ENCODE assay signal across 22 cellular contexts in the genomic region with DNA sequence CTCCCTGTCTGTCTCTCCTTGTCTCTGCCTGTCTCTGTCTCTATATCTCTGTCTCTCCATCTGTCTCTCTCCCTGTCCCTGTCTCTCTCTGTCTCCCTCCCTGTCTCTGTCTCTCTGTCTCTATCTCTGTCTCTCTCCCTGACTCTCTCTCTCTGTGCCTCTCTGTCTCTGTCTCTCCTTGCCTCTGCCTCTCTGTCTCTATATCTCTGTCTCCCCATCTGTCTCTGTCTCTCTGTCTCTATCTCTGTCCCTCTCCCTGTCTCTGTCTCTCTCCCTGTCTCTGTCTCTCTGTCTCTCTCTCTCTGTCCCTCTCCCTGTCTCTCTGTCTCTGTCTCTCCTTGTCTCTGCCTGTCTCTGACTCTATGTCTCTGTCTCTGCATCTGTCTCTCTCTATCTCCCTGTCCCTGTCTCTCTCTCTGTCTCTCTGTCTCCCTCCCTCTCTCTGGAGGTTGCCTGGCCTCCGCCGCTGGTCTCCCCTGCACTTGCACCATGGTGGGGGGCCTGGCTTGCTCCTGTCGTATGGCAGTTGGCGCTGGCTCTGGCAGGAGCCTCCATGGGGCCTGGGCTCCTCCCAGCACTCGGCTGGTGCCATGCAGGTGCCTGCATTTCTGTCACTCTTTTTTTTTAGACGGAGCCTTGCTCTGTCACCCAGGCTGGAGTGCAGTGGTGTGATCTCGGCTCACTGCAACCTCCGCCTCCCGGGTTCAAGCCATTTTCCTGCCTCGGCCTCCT. TPM values are rescaled to one million over a fixed set of nuclear protein-coding genes. Genes with fewer than 3 reads are reported as not detected.
DNase-seq lines count a peak whose midpoint lies in the region; ATAC-seq, FAIRE-seq and TF ChIP-seq lines count a peak whose summit lies in the region.
"Had no signal": no experiment of that assay in that cellular context is flagged by ENCODE, and none has a peak within 500 bp of the region (broad histone marks: within the 10 kb centered on the region; RNA-seq: fewer than 3 reads in every experiment).

No MANE protein-coding gene starts in this region.

- no peak overlapping the region for H3K4me3 ChIP-seq in HepG2 (replicated peaks in 1 of 3; ENCODE audit: insufficient read depth in 1 of 3, low read depth in 2 of 3, low read length in 3 of 3)
- H3K4me3 ChIP-seq in right lobe of liver, result no peak overlapping the region
- H3K4me3 ChIP-seq in A673 (ENCODE audit: low read depth, low read length, poor library complexity, severe bottlenecking), result no peak overlapping the region
- H3K4me3 ChIP-seq in gastroesophageal sphincter, result no peak overlapping the region
- H3K4me3 ChIP-seq in Peyer's patch, result no peak overlapping the region

- H3K9ac ChIP-seq in HepG2 (ENCODE audit: insufficient read depth, low read depth, low read length), result no peak overlapping the region
- H3K9ac ChIP-seq: SK-N-SH had no signal

- in situ Hi-C loops in HepG2 (cut with HindIII; ENCODE audit: extremely low pct_ligation_motif_present, low pct_unique_long_range_greater_than_20kb), result no loop called here

- H3K27me3 ChIP-seq in HepG2 (ENCODE audit: control insufficient read depth in 1 of 2, insufficient read depth in 2 of 2, low read length in 2 of 2) (peaks cover 11 to 28% of the 10 kb centered on the region in 2 experiments), right lobe of liver (no peaks in the 10 kb centered on the region), A673 (replicated peaks; ENCODE audit: insufficient read depth, low read depth, low read length, poor library complexity) (no peaks in the 10 kb centered on the region), gastroesophageal sphincter (peaks cover 48% of the 10 kb centered on the region), Peyer's patch (no peaks in the 10 kb centered on the region)

- H3K27ac Mint-ChIP-seq in brain (peak overlapping the region in 4 of 5 experiments; percentile 2 to 58 (median 20)), naive B cell (peak overlapping the region in 4 of 6 donors; percentile 31 to 98 (median 62))
- H3K27ac Mint-ChIP-seq in activated T-cell treated with anti-CD3 and anti-CD28 coated beads, Interleukin-2, amount 50 U/mL, for 72 hours, result no peak overlapping the region
- H3K27ac Mint-ChIP-seq: HFFc6 had no signal

- CTCF ChIA-PET in HepG2 (lab: Yijun Ruan, JAX; ENCODE audit: low intra/inter-chr PET ratio, low total read pairs) (no interaction called here), A673 (lab: Charles Lee) (no interaction called here)

- TF ChIP-seq CTCF in HepG2 (CRISPR knock-in tag; IDR thresholded peaks at IDR 0.05) (no peak), right lobe of liver (IDR thresholded peaks at IDR 0.05) (no peak), brain (conservative IDR thresholded peaks at IDR 0.05) (no peak), A673 (conservative IDR thresholded peaks at IDR 0.05; ENCODE audit: low read depth, low read length) (no peak), gastroesophageal sphincter (IDR thresholded peaks at IDR 0.05) (no peak), Peyer's patch (IDR thresholded peaks at IDR 0.05) (no peak)

- H2AFZ ChIP-seq in HepG2 (ENCODE audit: low read length), result no peak overlapping the region

- H3K4me1 Mint-ChIP-seq in brain (peaks cover 22% of the 10 kb centered on the region), naive B cell (peaks cover 14 to 26% (median 24%) of the 10 kb centered on the region in 3 donors)
- H3K4me1 Mint-ChIP-seq in activated T-cell treated with anti-CD3 and anti-CD28 coated beads, Interleukin-2, amount 50 U/mL, for 72 hours (ENCODE audit: low read depth), result peaks cover 16% of the 10 kb centered on the region

- intact Hi-C loops in HepG2 (cut with micrococcal nuclease; ENCODE audit: unreplicated experiment) (no loop called here), right lobe of liver (cut with DNase I) (loop anchor here (10.0 kb wide), 2 partner anchors 78 to 88 kb away; a partner anchor contains a TSS), A673 (cut with micrococcal nuclease; ENCODE audit: unreplicated experiment) (no loop called here)

- no peak for TF ChIP-seq RAD21 in HepG2 (CRISPR knock-in tag; IDR thresholded peaks at IDR 0.05)

- no peaks in the 10 kb centered on the region for H4K20me1 ChIP-seq in HepG2 (ENCODE audit: insufficient read depth, low read length)

- peaks cover 10% of the 10 kb centered on the region for H3K27me3 Mint-ChIP-seq in brain
- H3K27me3 Mint-ChIP-seq in naive B cell, result peaks cover 0 to 46% (median 43%) of the 10 kb centered on the region in 3 donors
- H3K27me3 Mint-ChIP-seq in activated T-cell treated with anti-CD3 and anti-CD28 coated beads, Interleukin-2, amount 50 U/mL, for 72 hours (ENCODE audit: low read depth), result no peaks in the 10 kb centered on the region
- H3K27me3 Mint-ChIP-seq: CD4-positive, CD25-positive, alpha-beta regulatory T cell had no signal

- H3K4me3 Mint-ChIP-seq in brain, result no peak overlapping the region
- peak overlapping the region in 2 of 8 donors; percentile 12 to 71 for H3K4me3 Mint-ChIP-seq in naive B cell
- no peak overlapping the region for H3K4me3 Mint-ChIP-seq in activated T-cell treated with anti-CD3 and anti-CD28 coated beads, Interleukin-2, amount 50 U/mL, for 72 hours
- H3K4me3 Mint-ChIP-seq: CD4-positive, CD25-positive, alpha-beta regulatory T cell; HFFc6 had no signal

- H3K79me2 ChIP-seq in HepG2 (ENCODE audit: insufficient read depth, low read length), result no peaks in the 10 kb centered on the region

- H3K4me2 ChIP-seq in HepG2 (ENCODE audit: low read depth, low read length), result no peak overlapping the region
- H3K4me2 ChIP-seq: SK-N-SH had no signal

- no peak for TF ChIP-seq EP300 in HepG2 (IDR thresholded peaks at IDR 0.05; ENCODE audit: low read depth in 2 of 2, low read length in 2 of 2)
- TF ChIP-seq EP300 in HepG2 (CRISPR knock-in tag; IDR thresholded peaks at IDR 0.05; ENCODE audit: borderline replicate concordance), result no peak
- TF ChIP-seq EP300 in gastroesophageal sphincter (IDR thresholded peaks at IDR 0.05), result no peak

- H3K36me3 ChIP-seq in HepG2 (replicated peaks in 1 of 2; ENCODE audit: control insufficient read depth in 1 of 2, insufficient read depth in 2 of 2, low read length in 2 of 2) (no peaks in the 10 kb centered on the region), right lobe of liver (no peaks in the 10 kb centered on the region), A673 (ENCODE audit: insufficient read depth, low read length, poor library complexity, severe bottlenecking) (no peaks in the 10 kb centered on the region), gastroesophageal sphincter (no peaks in the 10 kb centered on the region), Peyer's patch (no peaks in the 10 kb centered on the region)

- BruUV-seq in HepG2 (replicated peaks; lab: Mats Ljungman, UMichigan), result no TSS peak
- no TSS peak for BruUV-seq in A673 (replicated peaks; lab: Mats Ljungman, UMichigan)

- H3K36me3 Mint-ChIP-seq in brain (no peaks in the 10 kb centered on the region), naive B cell (no peaks in the 10 kb centered on the region)
- no peaks in the 10 kb centered on the region for H3K36me3 Mint-ChIP-seq in activated T-cell treated with anti-CD3 and anti-CD28 coated beads, Interleukin-2, amount 50 U/mL, for 72 hours (ENCODE audit: insufficient read depth in 2 of 2)
- H3K36me3 Mint-ChIP-seq: CD4-positive, CD25-positive, alpha-beta regulatory T cell had no signal

- 77% methylated on average over 10 of the region's 10 CpGs for WGBS in HepG2 (ENCODE audit: low lambda C conversion rate)
- WGBS in right lobe of liver (ENCODE audit: insufficient coverage, low coverage, low lambda C conversion rate, missing lambda C conversion rate), result 81% methylated on average over 4 of the region's 10 CpGs
- WGBS in gastroesophageal sphincter (ENCODE audit: low coverage in 1 of 2), 2 donors, result 80% methylated on average over 1 of the region's 10 CpGs; no CpG with 5 or more reads in 1 of the 2 donors

- H3K27ac ChIP-seq in HepG2 (ENCODE audit: extremely low read length, insufficient read depth, low read length) (no peak overlapping the region), right lobe of liver (no peak overlapping the region), A673 (ENCODE audit: low read depth, low read length, poor library complexity, severe bottlenecking) (no peak overlapping the region), gastroesophageal sphincter (no peak overlapping the region), Peyer's patch (no peak overlapping the region)

- peaks cover 0 to 6% (median 0%) of the 10 kb centered on the region in 5 experiments for H3K9me3 Mint-ChIP-seq in brain
- no peaks in the 10 kb centered on the region for H3K9me3 Mint-ChIP-seq in naive B cell
- H3K9me3 Mint-ChIP-seq in activated T-cell treated with anti-CD3 and anti-CD28 coated beads, Interleukin-2, amount 50 U/mL, for 72 hours, result no peaks in the 10 kb centered on the region
- H3K9me3 Mint-ChIP-seq: HFFc6 had no signal

- FAIRE-seq in HepG2 (lab: Jason Lieb, UNC), result no peak
- FAIRE-seq: A204.1, D721Med, G401.6, GM12891 had no signal

- H3K4me1 ChIP-seq in HepG2 (ENCODE audit: insufficient read depth, low read length), result peaks cover 87% of the 10 kb centered on the region
- H3K4me1 ChIP-seq in right lobe of liver, result peaks cover 0 to 15% (median 3%) of the 10 kb centered on the region in 4 donors
- peaks cover 11% of the 10 kb centered on the region for H3K4me1 ChIP-seq in A673 (ENCODE audit: insufficient read depth, low read length, poor library complexity, severe bottlenecking)
- peaks cover 0 to 7% (median 0%) of the 10 kb centered on the region in 3 donors for H3K4me1 ChIP-seq in gastroesophageal sphincter
- H3K4me1 ChIP-seq in Peyer's patch, result peaks cover 0 to 9% (median 0%) of the 10 kb centered on the region in 4 donors

- ATAC-seq in HepG2 (no peak), right lobe of liver (no peak), naive B cell (ENCODE audit: low read depth in 2 of 2) (no peak), gastroesophageal sphincter (no peak)
- no peak for ATAC-seq in activated T-cell treated with anti-CD3 and anti-CD28 coated beads, Interleukin-2, amount 50 U/mL, for 72 hours (replicated peaks in 1 of 2)
- ATAC-seq: Right ventricle myocardium inferior had no signal

- TF ChIP-seq POLR2A in HepG2 (IDR thresholded peaks at IDR 0.05; ENCODE audit: insufficient read depth in 1 of 2, low read depth in 2 of 2, low read length in 2 of 2), result no peak
- no peak for TF ChIP-seq POLR2A in right lobe of liver (IDR thresholded peaks at IDR 0.05)
- no peak for TF ChIP-seq POLR2A in gastroesophageal sphincter (IDR thresholded peaks at IDR 0.05)
- no peak for TF ChIP-seq POLR2A in Peyer's patch (IDR thresholded peaks at IDR 0.05)

- DNase-seq in HepG2 (ENCODE audit: low spot score) (no peak), right lobe of liver (no peak), naive B cell (no peak), A673 (ENCODE audit: low spot score) (no peak), Peyer's patch (no peak)
- no peak for DNase-seq in activated T-cell treated with anti-CD3 and anti-CD28 coated beads, Interleukin-2, amount 50 U/mL, for 72 hours
- DNase-seq: CD4-positive, CD25-positive, alpha-beta regulatory T cell; DMS79 treated with DMSO at 0.1 percent for 48 hours; HFFc6; KG1; NCI-H1048; NCI-H2107; NCI-H446; NCI-H748 treated with DMSO at 0.1 percent for 48 hours; SK-N-SH had no signal

- H3K9me3 ChIP-seq in HepG2 (ENCODE audit: low read length) (no peaks in the 10 kb centered on the region), right lobe of liver (no peaks in the 10 kb centered on the region), A673 (ENCODE audit: low read depth, low read length, poor library complexity, severe bottlenecking) (no peaks in the 10 kb centered on the region), gastroesophageal sphincter (no peaks in the 10 kb centered on the region), Peyer's patch (no peaks in the 10 kb centered on the region)
- H3K9me3 ChIP-seq: SK-N-SH had no signal

- POLR2A ChIA-PET in HepG2 (lab: Yijun Ruan, JAX), result no interaction called here
- POLR2A ChIA-PET in A673 (lab: Charles Lee; ENCODE audit: low non-redundant PET), result no interaction called here

RNA-seq across cellular contexts. Expression of a gene that starts 28.3 kb away (rescaled TPM):
- total RNA-seq in HepG2 (2016; rRNA removed; fragmentation: Illumina TruSeq; extraction: Trizol), result 0.38 and 0.80 TPM in 2 replicates
- total RNA-seq in HepG2 (2016; cell fraction: cytosol; rRNA removed; fragmentation: Illumina TruSeq; extraction: Trizol; ENCODE audit: low read depth), result 0.79 and 1.1 TPM in 2 replicates
- 0.36 and 0.78 TPM in 2 replicates for total RNA-seq in HepG2 (2016; cell fraction: insoluble cytoplasmic fraction; rRNA removed; fragmentation: Illumina TruSeq; extraction: Trizol)
- total RNA-seq in HepG2 (2016; cell fraction: membrane; rRNA removed; fragmentation: Illumina TruSeq; extraction: Trizol), result 1.2 and 1.4 TPM in 2 replicates
- 0.69 and 0.75 TPM in 2 replicates for total RNA-seq in HepG2 (2016; cell fraction: nucleus; rRNA removed; fragmentation: Illumina TruSeq; extraction: Trizol)
- polyA plus RNA-seq in HepG2 (2011; rRNA removed), result 0.55 and 2.0 TPM in 2 replicates
- 0.69 and 1.1 TPM in 2 replicates for polyA plus RNA-seq in HepG2 (2011; cell fraction: cytosol; rRNA removed)
- 3.2 and 5.2 TPM in 2 replicates for polyA plus RNA-seq in HepG2 (2011; cell fraction: nucleus; rRNA removed)
- 0.24 and 0.57 TPM in 2 replicates for polyA plus RNA-seq in HepG2 (2012)
- 0.80 and 1.2 TPM in 2 replicates for polyA plus RNA-seq in HepG2 (2016; cell fraction: cytosol; fragmentation: Illumina TruSeq; extraction: Trizol; ENCODE audit: low read depth)
- polyA plus RNA-seq in HepG2 (2016; cell fraction: insoluble cytoplasmic fraction; fragmentation: Illumina TruSeq; extraction: Trizol; ENCODE audit: low read depth), result 0.53 and 1.4 TPM in 2 replicates
- polyA plus RNA-seq in HepG2 (2016; cell fraction: membrane; fragmentation: Illumina TruSeq; extraction: Trizol; ENCODE audit: low read depth), result 1.5 and 2.6 TPM in 2 replicates
- polyA plus RNA-seq in HepG2 (2016; cell fraction: nucleus; fragmentation: Illumina TruSeq; extraction: Trizol; ENCODE audit: insufficient read depth, low read depth), result 2.1 and 2.8 TPM in 2 replicates
- 0.70 and 1.1 TPM in 2 replicates for polyA minus RNA-seq in HepG2 (2011; rRNA and poly(A)+ RNA removed; ENCODE audit: low replicate concordance)
- 1.5 TPM in 1 of 2 replicates, not detected in the other for polyA minus RNA-seq in HepG2 (2011; cell fraction: cytosol; rRNA and poly(A)+ RNA removed)
- polyA minus RNA-seq in HepG2 (2011; cell fraction: nucleus; rRNA and poly(A)+ RNA removed), result 1.4 and 2.6 TPM in 2 replicates
- total RNA-seq in right lobe of liver, result 1 to 10 TPM in 2 of 6 experiments, under 1 TPM in 4; 0.58 to 3.9 (median 0.73) TPM
- 15.5 TPM for polyA plus RNA-seq in brain (ENCODE audit: insufficient read depth, low read depth, low replicate concordance)
- 10 to 100 TPM in 3 of 6 donors, 1 to 10 TPM in 3; 6.4 to 42.8 (median 10.4) TPM for polyA plus RNA-seq in naive B cell (ENCODE audit: low read depth in 6 of 6)
- not detected for total RNA-seq in activated T-cell treated with anti-CD3 and anti-CD28 coated beads, Interleukin-2, amount 50 U/mL, for 72 hours
- 12.6 and 14.9 TPM in 2 replicates for total RNA-seq in A673 (2021)
- total RNA-seq in gastroesophageal sphincter, result 1 to 10 TPM; 2.0 to 7.0 (median 4.5) TPM
- 10 to 100 TPM in 1 of 4 donors, 1 to 10 TPM in 2, not detected in 1; 4.0 to 32.2 (median 5.3) TPM for total RNA-seq in Peyer's patch
- total RNA-seq: CD4-positive, CD25-positive, alpha-beta regulatory T cell had no signal

RNA-seq across cellular contexts. Expression of a gene that starts 37.9 kb away (rescaled TPM):
- total RNA-seq in HepG2 (2016; rRNA removed; fragmentation: Illumina TruSeq; extraction: Trizol) (1.7 and 2.8 TPM in 2 replicates), right lobe of liver (10 to 100 TPM; 14.5 to 39.0 (median 20.5) TPM), A673 (2021) (56.1 and 57.3 TPM in 2 replicates), gastroesophageal sphincter (10 to 100 TPM; 10.0 to 34.2 (median 21.8) TPM), Peyer's patch (10 to 100 TPM; 25.2 to 54.1 (median 38.8) TPM)
- total RNA-seq in HepG2 (2016; cell fraction: cytosol; rRNA removed; fragmentation: Illumina TruSeq; extraction: Trizol; ENCODE audit: low read depth), result 1.9 and 2.4 TPM in 2 replicates
- total RNA-seq in HepG2 (2016; cell fraction: insoluble cytoplasmic fraction; rRNA removed; fragmentation: Illumina TruSeq; extraction: Trizol), result 1.6 and 3.3 TPM in 2 replicates
- total RNA-seq in HepG2 (2016; cell fraction: membrane; rRNA removed; fragmentation: Illumina TruSeq; extraction: Trizol), result 1.7 and 2.8 TPM in 2 replicates
- total RNA-seq in HepG2 (2016; cell fraction: nucleus; rRNA removed; fragmentation: Illumina TruSeq; extraction: Trizol), result 4.9 and 6.0 TPM in 2 replicates
- polyA plus RNA-seq in HepG2 (2011; rRNA removed) (10.1 and 13.9 TPM in 2 replicates), brain (ENCODE audit: insufficient read depth, low read depth, low replicate concordance) (32.7 TPM), naive B cell (ENCODE audit: low read depth in 6 of 6) (1 to 10 TPM in 1 of 6 donors, under 1 TPM in 5; 0.22 to 2.1 (median 0.73) TPM)
- 2.2 and 3.2 TPM in 2 replicates for polyA plus RNA-seq in HepG2 (2011; cell fraction: cytosol; rRNA removed)
- polyA plus RNA-seq in HepG2 (2011; cell fraction: nucleus; rRNA removed), result 132 and 157 TPM in 2 replicates
- 16.0 and 35.4 TPM in 2 replicates for polyA plus RNA-seq in HepG2 (2012)
- polyA plus RNA-seq in HepG2 (2016; cell fraction: cytosol; fragmentation: Illumina TruSeq; extraction: Trizol; ENCODE audit: low read depth), result 0.21 and 0.24 TPM in 2 replicates
- 3.6 and 5.0 TPM in 2 replicates for polyA plus RNA-seq in HepG2 (2016; cell fraction: insoluble cytoplasmic fraction; fragmentation: Illumina TruSeq; extraction: Trizol; ENCODE audit: low read depth)
- 0.60 and 0.72 TPM in 2 replicates for polyA plus RNA-seq in HepG2 (2016; cell fraction: membrane; fragmentation: Illumina TruSeq; extraction: Trizol; ENCODE audit: low read depth)
- polyA plus RNA-seq in HepG2 (2016; cell fraction: nucleus; fragmentation: Illumina TruSeq; extraction: Trizol; ENCODE audit: insufficient read depth, low read depth), result 27.6 and 31.1 TPM in 2 replicates
- polyA minus RNA-seq in HepG2 (2011; rRNA and poly(A)+ RNA removed; ENCODE audit: low replicate concordance), result 11.3 and 13.5 TPM in 2 replicates
- polyA minus RNA-seq in HepG2 (2011; cell fraction: cytosol; rRNA and poly(A)+ RNA removed), result 7.8 and 10.2 TPM in 2 replicates
- 15.5 and 17.8 TPM in 2 replicates for polyA minus RNA-seq in HepG2 (2011; cell fraction: nucleus; rRNA and poly(A)+ RNA removed)
- 10 to 100 TPM; 29.8 to 31.2 TPM for total RNA-seq in activated T-cell treated with anti-CD3 and anti-CD28 coated beads, Interleukin-2, amount 50 U/mL, for 72 hours

Comparison
In these comparisons a context has a peak if more than half of its experiments do, and no peak if none do; other contexts are left out.
1. intact Hi-C loops: an anchor here in right lobe of liver (10.0 kb wide); none called in HepG2 and A673.